Comparison of ENCODE assay signal across 14 cellular contexts in the genomic region with DNA sequence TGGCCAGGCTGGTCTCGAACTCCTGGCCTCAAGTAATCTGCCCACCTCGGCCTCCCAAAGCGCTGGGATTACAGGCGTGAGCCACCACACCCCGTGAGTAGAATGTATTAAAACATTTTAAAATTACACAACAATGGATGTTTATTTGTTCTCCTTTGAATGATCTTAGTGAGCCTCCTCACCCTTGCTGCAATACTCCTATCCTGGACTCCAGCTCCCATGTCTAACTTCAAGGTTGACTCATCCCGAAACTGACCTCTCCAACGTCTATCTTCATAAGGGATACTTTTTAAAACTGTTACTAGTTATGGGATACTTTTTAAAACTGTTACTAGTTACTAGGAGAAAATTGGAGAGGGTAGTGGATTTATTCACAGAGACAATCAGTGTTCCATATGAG. TPM values are rescaled to one million over a fixed set of nuclear protein-coding genes. Genes with fewer than 3 reads are reported as not detected.
DNase-seq lines count a peak whose midpoint lies in the region; ATAC-seq and TF ChIP-seq lines count a peak whose summit lies in the region.
"Had no signal": no experiment of that assay in that cellular context is flagged by ENCODE, and none has a peak within 500 bp of the region (broad histone marks: within the 10 kb centered on the region; RNA-seq: fewer than 3 reads in every experiment).

No MANE protein-coding gene starts in this region.

- H3K27ac Mint-ChIP-seq in type B pancreatic cell, result peak overlapping the region; percentile 64
- H3K27ac Mint-ChIP-seq in activated CD4-positive, alpha-beta T cell treated with anti-CD3 and anti-CD28 coated beads for 36 hours, result no peak overlapping the region
- H3K27ac Mint-ChIP-seq: CD8-positive, alpha-beta memory T cell; GM23338 had no signal

- H3K4me1 ChIP-seq in PC-9 (replicated peaks; ENCODE audit: insufficient read depth), result peaks cover 22% of the 10 kb centered on the region
- H3K4me1 ChIP-seq in mammary epithelial cell (ENCODE audit: insufficient read depth, low read length), result peaks cover 39% of the 10 kb centered on the region
- no peaks in the 10 kb centered on the region for H3K4me1 ChIP-seq in heart right ventricle
- H3K4me1 ChIP-seq: BLaER1, Caco-2 had no signal

- H3K9me2 ChIP-seq in PC-9 (ENCODE audit: insufficient read depth), result no peaks in the 10 kb centered on the region

- 91% methylated on average over 7 of the region's 7 CpGs for WGBS in mammary epithelial cell (ENCODE audit: low coverage, missing lambda C conversion rate)
- 85 to 86% methylated on average over 7 of the region's 7 CpGs for WGBS in heart right ventricle, 2 donors

- H3K36me3 ChIP-seq in PC-9 (ENCODE audit: low read depth) (no peaks in the 10 kb centered on the region), mammary epithelial cell (ENCODE audit: insufficient read depth, low read length) (no peaks in the 10 kb centered on the region), heart right ventricle (no peaks in the 10 kb centered on the region)
- H3K36me3 ChIP-seq: BLaER1 had no signal

- no peaks in the 10 kb centered on the region for H3K36me3 Mint-ChIP-seq in type B pancreatic cell
- no peaks in the 10 kb centered on the region for H3K36me3 Mint-ChIP-seq in activated CD4-positive, alpha-beta T cell treated with anti-CD3 and anti-CD28 coated beads for 36 hours (ENCODE audit: low read depth)
- H3K36me3 Mint-ChIP-seq: CD8-positive, alpha-beta memory T cell had no signal

- no peaks in the 10 kb centered on the region for H4K20me1 ChIP-seq in PC-9 (ENCODE audit: insufficient read depth)
- no peaks in the 10 kb centered on the region for H4K20me1 ChIP-seq in mammary epithelial cell (ENCODE audit: insufficient read depth, low read length)
- H4K20me1 ChIP-seq: BLaER1 had no signal

- DNase-seq in PC-9, result peak in 1 of 2 experiments; percentile 39
- peak; percentile 57 for DNase-seq in mammary epithelial cell
- DNase-seq in type B pancreatic cell (ENCODE audit: extremely low spot score, unreplicated experiment), result no peak
- DNase-seq in heart right ventricle, result no peak
- no peak for DNase-seq in activated CD4-positive, alpha-beta T cell treated with anti-CD3 and anti-CD28 coated beads for 36 hours
- DNase-seq: Caco-2; CD8-positive, alpha-beta memory T cell; DND-41; GDM1; H7 had no signal

- POLR2A ChIA-PET in PC-9 (lab: Charles Lee; ENCODE audit: unreplicated experiment), result no interaction called here
- POLR2A ChIA-PET in activated CD4-positive, alpha-beta T cell treated with anti-CD3 and anti-CD28 coated beads for 36 hours (lab: Charles Lee), result no interaction called here

- H3K27me3 ChIP-seq in PC-9 (ENCODE audit: insufficient read depth, low read depth) (no peaks in the 10 kb centered on the region), mammary epithelial cell (ENCODE audit: insufficient read depth, low read length) (no peaks in the 10 kb centered on the region), heart right ventricle (peaks cover 0 to 33% (median 14%) of the 10 kb centered on the region in 7 donors)
- H3K27me3 ChIP-seq: BLaER1 had no signal

- no peak overlapping the region for H2AFZ ChIP-seq in PC-9
- no peak overlapping the region for H2AFZ ChIP-seq in mammary epithelial cell (ENCODE audit: low read depth, low read length)
- H2AFZ ChIP-seq: GM23338 had no signal

- in situ Hi-C loops in mammary epithelial cell (cut with MboI; ENCODE audit: low sequenced_read_pairs in 2 of 2), result no loop called here

- peaks cover 24% of the 10 kb centered on the region for H3K27me3 Mint-ChIP-seq in type B pancreatic cell
- H3K27me3 Mint-ChIP-seq in activated CD4-positive, alpha-beta T cell treated with anti-CD3 and anti-CD28 coated beads for 36 hours, result peaks cover 16% of the 10 kb centered on the region

- TF ChIP-seq CTCF in PC-9 (conservative IDR thresholded peaks at IDR 0.05) (no peak), mammary epithelial cell (conservative IDR thresholded peaks at IDR 0.05 in 1 of 2, IDR thresholded peaks at IDR 0.05 in 1 of 2; ENCODE audit: extremely low read depth in 1 of 2, insufficient read depth in 1 of 2, low read depth in 1 of 2, low read length in 2 of 2) (no peak), type B pancreatic cell (conservative IDR thresholded peaks at IDR 0.05) (no peak), heart right ventricle (IDR thresholded peaks at IDR 0.05) (no peak)

- no peaks in the 10 kb centered on the region for H3K4me1 Mint-ChIP-seq in type B pancreatic cell (ENCODE audit: unreplicated experiment)
- H3K4me1 Mint-ChIP-seq in activated CD4-positive, alpha-beta T cell treated with anti-CD3 and anti-CD28 coated beads for 36 hours, result no peaks in the 10 kb centered on the region
- H3K4me1 Mint-ChIP-seq: CD8-positive, alpha-beta memory T cell; GM23338 had no signal

- no peaks in the 10 kb centered on the region for H3K79me2 ChIP-seq in PC-9 (ENCODE audit: low read depth)
- H3K79me2 ChIP-seq in mammary epithelial cell (ENCODE audit: insufficient read depth, low read length), result no peaks in the 10 kb centered on the region

- no peaks in the 10 kb centered on the region for H3K9me3 ChIP-seq in PC-9 (ENCODE audit: insufficient read depth, low read depth)
- no peaks in the 10 kb centered on the region for H3K9me3 ChIP-seq in mammary epithelial cell (replicated peaks; ENCODE audit: insufficient read depth, low read length)
- peaks cover 0 to 3% (median 0%) of the 10 kb centered on the region in 11 donors for H3K9me3 ChIP-seq in heart right ventricle
- H3K9me3 ChIP-seq: BLaER1, Caco-2 had no signal

- ATAC-seq in esophagus mucosa (peak; percentile 22), heart right ventricle (no peak), GM18520 (IDR thresholded peaks at IDR 0.05; ENCODE audit: unreplicated experiment) (no peak)
- ATAC-seq in activated CD4-positive, alpha-beta T cell treated with anti-CD3 and anti-CD28 coated beads for 36 hours, result no peak
- ATAC-seq: GM23338 had no signal

- peak overlapping the region; percentile 94 for H3K27ac ChIP-seq in PC-9
- peak overlapping the region; percentile 91 for H3K27ac ChIP-seq in mammary epithelial cell (ENCODE audit: insufficient read depth, low read depth, low read length)
- H3K27ac ChIP-seq in heart right ventricle, result no peak overlapping the region
- H3K27ac ChIP-seq: BLaER1 had no signal

- H3K4me2 ChIP-seq in PC-9 (peak overlapping the region; percentile 49), mammary epithelial cell (ENCODE audit: insufficient read depth, low read depth, low read length) (peak overlapping the region; percentile 70)
- H3K4me2 ChIP-seq: BLaER1, GM23338 had no signal

- dilution Hi-C loops in mammary epithelial cell (cut with HindIII; ENCODE audit: low sequenced_read_pairs), result no loop called here

- H3K4me3 ChIP-seq in PC-9, result no peak overlapping the region
- H3K4me3 ChIP-seq in mammary epithelial cell (replicated peaks in 1 of 3; ENCODE audit: insufficient read depth in 1 of 3, low read depth in 2 of 3, low read length in 3 of 3), result no peak overlapping the region
- no peak overlapping the region for H3K4me3 ChIP-seq in heart right ventricle
- H3K4me3 ChIP-seq: BLaER1, GM23338 had no signal

- BruUV-seq in PC-9 (replicated peaks; lab: Mats Ljungman, UMichigan) (no TSS peak), mammary epithelial cell (replicated peaks; lab: Mats Ljungman, UMichigan) (TSS peak; percentile 81)

- CTCF ChIA-PET in PC-9 (lab: Charles Lee) (interaction anchor here (1.1 kb wide), 1 partner anchor 61 kb away, joined by 4 read pairs; the partner anchor contains the start of gene TICRR), mammary epithelial cell (lab: Charles Lee; ENCODE audit: low non-redundant PET) (interaction anchor here (0.6 kb wide), 1 partner anchor 16 kb away, joined by 8 read pairs; no protein-coding TSS in a partner anchor)
- CTCF ChIA-PET in activated CD4-positive, alpha-beta T cell treated with anti-CD3 and anti-CD28 coated beads for 36 hours (lab: Charles Lee), result no interaction called here

- H3K9ac ChIP-seq in mammary epithelial cell (ENCODE audit: insufficient read depth, low read length), result peak overlapping the region; percentile 31
- H3K9ac ChIP-seq: BLaER1 had no signal

- intact Hi-C loops in PC-9 (cut with micrococcal nuclease; ENCODE audit: unreplicated experiment), result no loop called here
- intact Hi-C loops in mammary epithelial cell (cut with micrococcal nuclease), result no loop called here
- intact Hi-C loops in heart right ventricle (cut with DNase I), result no loop called here
- intact Hi-C loops in activated CD4-positive, alpha-beta T cell treated with anti-CD3 and anti-CD28 coated beads for 36 hours (cut with DNase I, micrococcal nuclease), result no loop called here

- H3K4me3 Mint-ChIP-seq in type B pancreatic cell, result no peak overlapping the region
- H3K4me3 Mint-ChIP-seq in activated CD4-positive, alpha-beta T cell treated with anti-CD3 and anti-CD28 coated beads for 36 hours, result no peak overlapping the region
- H3K4me3 Mint-ChIP-seq: CD8-positive, alpha-beta memory T cell; GM23338 had no signal

- peaks cover 20% of the 10 kb centered on the region for H3F3A ChIP-seq in PC-9 (ENCODE audit: insufficient read depth, low read depth)

- H3K9me3 Mint-ChIP-seq in type B pancreatic cell, result peaks cover 6% of the 10 kb centered on the region
- no peaks in the 10 kb centered on the region for H3K9me3 Mint-ChIP-seq in activated CD4-positive, alpha-beta T cell treated with anti-CD3 and anti-CD28 coated beads for 36 hours (ENCODE audit: low read depth)
- H3K9me3 Mint-ChIP-seq: CD8-positive, alpha-beta memory T cell; GM23338 had no signal

RNA-seq across cellular contexts. Expression of gene RHCG, which starts 17.8 kb away (rescaled TPM):
- total RNA-seq in PC-9 (2021) (0.26 and 0.60 TPM in 2 replicates), mammary epithelial cell (1 to 10 TPM in 1 of 2 donors, under 1 TPM in 1; 0.89 to 2.5 TPM), esophagus mucosa (4,298 TPM), type B pancreatic cell (ENCODE audit: low replicate concordance) (13.4 and 22.4 TPM in 2 replicates), heart right ventricle (1 to 10 TPM in 1 of 10 donors, under 1 TPM in 4, not detected in 5; 0.32 to 1.4 (median 0.77) TPM)
- polyA plus RNA-seq in mammary epithelial cell (1.5 TPM), heart right ventricle (1 to 10 TPM in 1 of 2 donors, not detected in 1; 1.9 TPM)
- 3.3 TPM for polyA minus RNA-seq in mammary epithelial cell
- not detected for total RNA-seq in activated CD4-positive, alpha-beta T cell treated with anti-CD3 and anti-CD28 coated beads for 36 hours
- total RNA-seq: Caco-2; CD8-positive, alpha-beta memory T cell; H7 had no signal
- polyA plus RNA-seq: CD8-positive, alpha-beta memory T cell had no signal

Comparison
In these comparisons a context has a peak if more than half of its experiments do, and no peak if none do; other contexts are left out.
1. H3K27ac ChIP-seq: peak in PC-9 (single experiment) and mammary epithelial cell (single experiment); none in heart right ventricle (0 of 10).
2. RNA of gene RHCG, which starts 17.8 kb away (total RNA-seq): 4,298 TPM in esophagus mucosa (single experiment); 13.4 to 22.4 TPM in type B pancreatic cell, 0.89 to 2.5 TPM in mammary epithelial cell, 0.32 to 1.4 TPM in heart right ventricle, 0.26 to 0.60 TPM in PC-9 and not detected in activated CD4-positive, alpha-beta T cell treated with anti-CD3 and anti-CD28 coated beads for 36 hours; every median in the first group is over 100 times any median in the second.